Comparison of ENCODE assay signal across 1 cellular context in genomic region chr18:12593861-12594260, GRCh38.
TF ChIP-seq lines count a peak whose summit lies in the region.

No MANE protein-coding gene starts in this region.

TF ChIP-seq in GM23338, 12 proteins besides CTCF, POLR2A, EP300 and RAD21 (continued from another document):
- TF ChIP-seq ETS1 (IDR thresholded peaks at IDR 0.05) (no peak), EZH2phosphoT487 (IDR thresholded peaks at IDR 0.05; ENCODE audit: unreplicated experiment) (no peak), STAT1 (IDR thresholded peaks at IDR 0.05; ENCODE audit: unreplicated experiment) (no peak), JUNB (IDR thresholded peaks at IDR 0.05; ENCODE audit: unreplicated experiment) (no peak), CREB1 (CRISPR knock-in tag; IDR thresholded peaks at IDR 0.05; ENCODE audit: low read depth) (no peak), ZNF462 (CRISPR knock-in tag; IDR thresholded peaks at IDR 0.05) (no peak), EZH2 (IDR thresholded peaks at IDR 0.05; ENCODE audit: low read depth, unreplicated experiment) (no peak), NANOG (IDR thresholded peaks at IDR 0.05; ENCODE audit: borderline replicate concordance) (no peak)
